In genomic region chr14:106518054-106518943, GRCh38 we compare ENCODE assay signal across 9 cellular contexts.
A peak's percentile ranks its signal among the peaks of the same experiment; 100 is the strongest.
DNase-seq lines count a peak whose midpoint lies in the region; ATAC-seq lines count a peak whose summit lies in the region.
"Had no signal": no experiment of that assay in that cellular context is flagged by ENCODE, and none has a peak within 500 bp of the region (broad histone marks: within the 10 kb centered on the region; RNA-seq: fewer than 3 reads in every experiment).

No MANE protein-coding gene starts in this region.

- H3K36me3 ChIP-seq in CD8-positive, alpha-beta memory T cell (ENCODE audit: insufficient read depth, low read length), result no peaks in the 10 kb centered on the region

- CTCF ChIA-PET in CD8-positive, alpha-beta memory T cell (lab: Charles Lee), result interaction anchor here (0.6 to 3.1 kb wide), 18 partner anchors 11 to 107 kb away, joined by 3 to 13 read pairs (median 3); no protein-coding TSS in a partner anchor

- POLR2A ChIA-PET in CD8-positive, alpha-beta memory T cell (lab: Charles Lee), result no interaction called here

- H3K36me3 Mint-ChIP-seq in CD8-positive, alpha-beta memory T cell, result no peaks in the 10 kb centered on the region

- H3K4me3 Mint-ChIP-seq in CD8-positive, alpha-beta memory T cell, result peak overlapping the region in 1 of 7 donors; percentile 15
- H3K4me3 Mint-ChIP-seq: nephron had no signal

- H3K4me1 Mint-ChIP-seq in CD8-positive, alpha-beta memory T cell, result peaks cover 14 to 20% (median 20%) of the 10 kb centered on the region in 3 donors
- H3K4me1 Mint-ChIP-seq: nephron had no signal

- peaks cover 7 to 21% of the 10 kb centered on the region in 2 donors for H3K27me3 Mint-ChIP-seq in CD8-positive, alpha-beta memory T cell

- H3K4me1 ChIP-seq in CD8-positive, alpha-beta memory T cell (ENCODE audit: insufficient read depth, low read length), result peaks cover 18% of the 10 kb centered on the region

- ATAC-seq in sciatic nerve, result no peak
- no peak for ATAC-seq in GM21515 (IDR thresholded peaks at IDR 0.05; ENCODE audit: unreplicated experiment)

- DNase-seq in CD8-positive, alpha-beta memory T cell, result peak; percentile 70 to 88 (median 80)
- DNase-seq in NCI-H146 (lab: John Stamatoyannopoulos, UW) (peak; percentile 50), activated T-cell treated with anti-CD3 and anti-CD28 coated beads for 1 hour (ENCODE audit: low read depth) (peak; percentile 88), sciatic nerve (ENCODE audit: low spot score) (peak; percentile 67), dermis blood vessel endothelial cell (no peak), kidney glomerular epithelial cell (lab: John Stamatoyannopoulos, UW) (no peak), cerebellar cortex (ENCODE audit: low spot score) (no peak)

- H3K9me3 ChIP-seq in CD8-positive, alpha-beta memory T cell (ENCODE audit: low read length), result no peaks in the 10 kb centered on the region

- no peaks in the 10 kb centered on the region for H3K27me3 ChIP-seq in CD8-positive, alpha-beta memory T cell (ENCODE audit: insufficient read depth, low read length, poor library complexity, severe bottlenecking)

- no peak overlapping the region for H3K4me3 ChIP-seq in CD8-positive, alpha-beta memory T cell (ENCODE audit: low read length)

- no peaks in the 10 kb centered on the region for H3K9me3 Mint-ChIP-seq in CD8-positive, alpha-beta memory T cell

- peak overlapping the region in 1 of 8 donors; percentile 3 for H3K27ac Mint-ChIP-seq in CD8-positive, alpha-beta memory T cell
- H3K27ac Mint-ChIP-seq: nephron had no signal

- H3K27ac ChIP-seq in CD8-positive, alpha-beta memory T cell (ENCODE audit: low read depth, low read length), result no peak overlapping the region

- intact Hi-C loops in sciatic nerve (cut with DNase I), result no loop called here

Comparison
In these comparisons a context has a peak if more than half of its experiments do, and no peak if none do; other contexts are left out.
1. DNase-seq: peak in CD8-positive, alpha-beta memory T cell (5 of 5), NCI-H146 (single experiment), activated T-cell treated with anti-CD3 and anti-CD28 coated beads for 1 hour (single experiment) and sciatic nerve (single experiment); none in dermis blood vessel endothelial cell (single experiment), kidney glomerular epithelial cell (single experiment) and cerebellar cortex (single experiment).